ENCODE assay signal across 8 cellular contexts in the genomic region with DNA sequence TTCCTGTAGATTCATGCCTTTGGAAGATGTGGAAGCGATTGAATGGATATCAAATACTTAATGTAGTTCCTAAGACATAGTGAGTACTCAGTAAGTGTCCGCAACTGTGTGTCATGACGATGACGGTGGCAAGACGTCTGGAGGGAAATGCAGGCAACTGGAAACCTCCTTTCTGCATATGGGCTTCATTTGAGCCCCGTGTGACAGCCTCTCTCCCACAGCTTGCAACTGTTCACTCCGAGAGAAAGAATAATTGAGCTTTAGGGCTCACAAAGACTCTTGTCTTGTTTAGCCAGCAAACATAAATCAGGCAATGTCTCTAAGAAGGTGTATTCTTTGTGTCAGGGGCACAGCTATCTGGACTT. TPM values are rescaled to one million over a fixed set of nuclear protein-coding genes. Genes with fewer than 3 reads are reported as not detected.
DNase-seq lines count a peak whose midpoint lies in the region; ATAC-seq lines count a peak whose summit lies in the region.

No MANE protein-coding gene starts in this region.

- DNase-seq in G401 (ENCODE audit: low spot score) (peak; percentile 50), amniotic stem cell (lab: John Stamatoyannopoulos, UW) (peak; percentile 28), left ventricle myocardium superior (no peak), skeletal muscle cell (ENCODE audit: low read depth) (peak; percentile 72), NCI-H748 (lab: John Stamatoyannopoulos, UW; ENCODE audit: unreplicated experiment) (no peak), Kasumi-1 (lab: John Stamatoyannopoulos, UW) (no peak)
- DNase-seq in activated naive CD4-positive, alpha-beta T cell treated with Interleukin-2 at 50 U/mL for 16 hours: no peak

- intact Hi-C loops in left ventricle myocardium superior (cut with micrococcal nuclease): no loop called here

- ATAC-seq in left ventricle myocardium superior: peak; percentile 24
- ATAC-seq in HG03442 (IDR thresholded peaks at IDR 0.05; ENCODE audit: unreplicated experiment): no peak

- H3K4me3 ChIP-seq in skeletal muscle cell (ENCODE audit: low read depth, low read length): peak overlapping the region; percentile 32

- in situ Hi-C loops in G401 (cut with HindIII; ENCODE audit: low sequenced_read_pairs): no loop called here

RNA-seq across cellular contexts. Expression of gene CFAP251, which starts 7.0 kb away (rescaled TPM):
- 0.31 and 0.44 TPM in 2 replicates for total RNA-seq in G401 (2014; rRNA removed; shearing (Covaris generic))
- total RNA-seq in left ventricle myocardium superior: 0.92 TPM

RNA-seq across cellular contexts. Expression of gene PSMD9, which starts 36.8 kb away (rescaled TPM):
- 65.2 and 96.5 TPM in 2 replicates for total RNA-seq in G401 (2014; rRNA removed; shearing (Covaris generic))
- 30.3 TPM for total RNA-seq in left ventricle myocardium superior

Comparison
In these comparisons a context has a peak if more than half of its experiments do, and no peak if none do; other contexts are left out.
1. DNase-seq: peak in G401 (single experiment), amniotic stem cell (single experiment) and skeletal muscle cell (single experiment); none in left ventricle myocardium superior (single experiment), NCI-H748 (single experiment), Kasumi-1 (0 of 2) and activated naive CD4-positive, alpha-beta T cell treated with Interleukin-2 at 50 U/mL for 16 hours (single experiment).